Comparison of ENCODE assay signal across 23 cellular contexts in genomic region chr14:91273885-91274273, GRCh38. TPM values are rescaled to one million over a fixed set of nuclear protein-coding genes. Genes with fewer than 3 reads are reported as not detected.
DNase-seq lines count a peak whose midpoint lies in the region; ATAC-seq and TF ChIP-seq lines count a peak whose summit lies in the region.
"Had no signal": no experiment of that assay in that cellular context is flagged by ENCODE, and none has a peak within 500 bp of the region (broad histone marks: within the 10 kb centered on the region; RNA-seq: fewer than 3 reads in every experiment).

No MANE protein-coding gene starts in this region.

- peaks cover 0 to 26% of the 10 kb centered on the region in 2 donors for H3K36me3 ChIP-seq in lung (ENCODE audit: control insufficient read depth in 2 of 2, insufficient read depth in 2 of 2, low read length in 2 of 2)
- no peaks in the 10 kb centered on the region for H3K36me3 ChIP-seq in upper lobe of right lung
- peaks cover 4% of the 10 kb centered on the region for H3K36me3 ChIP-seq in mucosa of descending colon (ENCODE audit: low read depth)
- H3K36me3 ChIP-seq: MG63 had no signal

- H3K4me3 ChIP-seq in lung (no peak overlapping the region), upper lobe of right lung (no peak overlapping the region), mucosa of descending colon (no peak overlapping the region)
- H3K4me3 ChIP-seq: A549; BLaER1 treated with 17β-estradiol and CSF1 and Interleukin-3, amounts not matched to agents 10 nM and 100 nM; GM23338; HAP-1; MG63 had no signal

- peak overlapping the region in 1 of 2 donors; percentile 16 for H3K27ac ChIP-seq in lung (ENCODE audit: low read depth in 1 of 2, low read length in 1 of 2)
- no peak overlapping the region for H3K27ac ChIP-seq in upper lobe of right lung
- H3K27ac ChIP-seq: A549; BLaER1 treated with 17β-estradiol and CSF1 and Interleukin-3, amounts not matched to agents 10 nM and 100 nM had no signal

- no peaks in the 10 kb centered on the region for H3K9me3 Mint-ChIP-seq in activated CD8-positive, alpha-beta memory T cell treated with anti-CD3 and anti-CD28 coated beads, Interleukin-2, amount 10 ng/mL, durations not matched to agents 7 days and 5 days (ENCODE audit: low read depth)
- H3K9me3 Mint-ChIP-seq: CD8-positive, alpha-beta memory T cell; GM23338 had no signal

- peak overlapping the region; percentile 49 for H3K27ac Mint-ChIP-seq in activated CD8-positive, alpha-beta memory T cell treated with anti-CD3 and anti-CD28 coated beads, Interleukin-2, amount 10 ng/mL, durations not matched to agents 7 days and 5 days
- H3K27ac Mint-ChIP-seq: GM23338 had no signal

- H3K36me3 Mint-ChIP-seq in activated CD8-positive, alpha-beta memory T cell treated with anti-CD3 and anti-CD28 coated beads, Interleukin-2, amount 10 ng/mL, durations not matched to agents 7 days and 5 days: peaks cover 50% of the 10 kb centered on the region

- no peak overlapping the region for H3K4me3 Mint-ChIP-seq in activated CD8-positive, alpha-beta memory T cell treated with anti-CD3 and anti-CD28 coated beads, Interleukin-2, amount 10 ng/mL, durations not matched to agents 7 days and 5 days
- H3K4me3 Mint-ChIP-seq: CD8-positive, alpha-beta memory T cell; GM23338 had no signal

- H3K4me1 ChIP-seq in lung (ENCODE audit: control insufficient read depth in 2 of 2, insufficient read depth in 2 of 2, low read length in 2 of 2): peaks cover 0 to 6% of the 10 kb centered on the region in 2 donors
- H3K4me1 ChIP-seq in upper lobe of right lung: peaks cover 6% of the 10 kb centered on the region
- H3K4me1 ChIP-seq in mucosa of descending colon (ENCODE audit: low read depth): peaks cover 6% of the 10 kb centered on the region
- H3K4me1 ChIP-seq: A549; BLaER1 treated with 17β-estradiol and CSF1 and Interleukin-3, amounts not matched to agents 10 nM and 100 nM; HAP-1 had no signal

- no peak for ATAC-seq in activated CD8-positive, alpha-beta memory T cell treated with anti-CD3 and anti-CD28 coated beads, Interleukin-2, amount 10 ng/mL, durations not matched to agents 7 days and 5 days
- ATAC-seq in lung (ENCODE audit: insufficient read depth, low FRiP score): peak; percentile 25
- ATAC-seq in upper lobe of right lung: peak; percentile 81
- no peak for ATAC-seq in mucosa of descending colon
- ATAC-seq: A549, GM23338, Panc1 had no signal

- no peaks in the 10 kb centered on the region for H3K27me3 Mint-ChIP-seq in activated CD8-positive, alpha-beta memory T cell treated with anti-CD3 and anti-CD28 coated beads, Interleukin-2, amount 10 ng/mL, durations not matched to agents 7 days and 5 days

- no peaks in the 10 kb centered on the region for H3K27me3 ChIP-seq in lung (ENCODE audit: control insufficient read depth, insufficient read depth)
- no peaks in the 10 kb centered on the region for H3K27me3 ChIP-seq in upper lobe of right lung
- H3K27me3 ChIP-seq: BLaER1 treated with 17β-estradiol and CSF1 and Interleukin-3, amounts not matched to agents 10 nM and 100 nM; MG63 had no signal

- 61 to 65% methylated on average over 13 of the region's 13 CpGs for WGBS in lung, 2 donors

- intact Hi-C loops in upper lobe of right lung (cut with DNase I) (no loop called here), mucosa of descending colon (cut with DNase I, micrococcal nuclease) (no loop called here)

- TF ChIP-seq CTCF in lung (IDR thresholded peaks at IDR 0.05; ENCODE audit: control extremely low read depth, extremely low read depth) (no peak), upper lobe of right lung (IDR thresholded peaks at IDR 0.05) (no peak), mucosa of descending colon (IDR thresholded peaks at IDR 0.05) (no peak)

- DNase-seq in activated CD8-positive, alpha-beta memory T cell treated with anti-CD3 and anti-CD28 coated beads, Interleukin-2, amount 10 ng/mL, durations not matched to agents 7 days and 5 days: no peak
- no peak for DNase-seq in activated CD8-positive, alpha-beta memory T cell treated with anti-CD3 and anti-CD28 coated beads, Interleukin-2, amount 50 U/mL, for 48 hours
- peak; percentile 17 for DNase-seq in NCI-H510A treated with DMSO at 0.1 percent for 48 hours (lab: John Stamatoyannopoulos, UW)
- DNase-seq in lung (ENCODE audit: low spot score): peak; percentile 58
- DNase-seq in upper lobe of right lung: peak; percentile 77
- DNase-seq in mucosa of descending colon: no peak
- DNase-seq in effector CD8-positive, alpha-beta T cell (lab: John Stamatoyannopoulos, UW): no peak
- DNase-seq: AML-193; CD8-positive, alpha-beta memory T cell; DMS 273 treated with DMSO at 0.1 percent for 48 hours; KBM-7; MG63; NCI-H1105 treated with DMSO at 0.1 percent for 48 hours; NCI-H146; NCI-H1930; NCI-H2107; NCI-H526 treated with DMSO at 0.1 percent for 48 hours; SHP77 treated with DMSO at 0.1 percent for 48 hours had no signal

- H3K9me3 ChIP-seq in lung (ENCODE audit: control insufficient read depth in 2 of 2, insufficient read depth in 1 of 2, low read length in 1 of 2): no peaks in the 10 kb centered on the region
- H3K9me3 ChIP-seq in upper lobe of right lung: no peaks in the 10 kb centered on the region
- H3K9me3 ChIP-seq in mucosa of descending colon: no peaks in the 10 kb centered on the region
- H3K9me3 ChIP-seq: A549; BLaER1 treated with 17β-estradiol and CSF1 and Interleukin-3, amounts not matched to agents 10 nM and 100 nM; HAP-1; MG63 had no signal

- H3K4me1 Mint-ChIP-seq in activated CD8-positive, alpha-beta memory T cell treated with anti-CD3 and anti-CD28 coated beads, Interleukin-2, amount 10 ng/mL, durations not matched to agents 7 days and 5 days: peaks cover 22% of the 10 kb centered on the region

- CTCF ChIA-PET in activated CD8-positive, alpha-beta memory T cell treated with anti-CD3 and anti-CD28 coated beads, Interleukin-2, amount 10 ng/mL, durations not matched to agents 7 days and 5 days (lab: Charles Lee): no interaction called here

RNA-seq across cellular contexts. Expression of gene GPR68, which starts 29.4 kb away (rescaled TPM):
- 10 to 100 TPM; 44.5 to 48.0 TPM for total RNA-seq in activated CD8-positive, alpha-beta memory T cell treated with anti-CD3 and anti-CD28 coated beads, Interleukin-2, amount 10 ng/mL, durations not matched to agents 7 days and 5 days
- total RNA-seq in lung (1 to 10 TPM; 2.3 to 3.2 TPM), upper lobe of right lung (6.3 TPM), mucosa of descending colon (1 to 10 TPM; 1.4 to 2.4 (median 2.3) TPM)
- polyA plus RNA-seq in lung: 1 to 10 TPM; 2.4 to 7.6 TPM

Comparison
In these comparisons a context has a peak if more than half of its experiments do, and no peak if none do; other contexts are left out.
1. ATAC-seq: peak in lung (single experiment) and upper lobe of right lung (single experiment); none in activated CD8-positive, alpha-beta memory T cell treated with anti-CD3 and anti-CD28 coated beads, Interleukin-2, amount 10 ng/mL, durations not matched to agents 7 days and 5 days (single experiment) and mucosa of descending colon (single experiment).
2. DNase-seq: peak in NCI-H510A treated with DMSO at 0.1 percent for 48 hours (single experiment), lung (single experiment) and upper lobe of right lung (single experiment); none in activated CD8-positive, alpha-beta memory T cell treated with anti-CD3 and anti-CD28 coated beads, Interleukin-2, amount 10 ng/mL, durations not matched to agents 7 days and 5 days (single experiment), activated CD8-positive, alpha-beta memory T cell treated with anti-CD3 and anti-CD28 coated beads, Interleukin-2, amount 50 U/mL, for 48 hours (single experiment), mucosa of descending colon (0 of 3) and effector CD8-positive, alpha-beta T cell (single experiment).